In the genomic region with DNA sequence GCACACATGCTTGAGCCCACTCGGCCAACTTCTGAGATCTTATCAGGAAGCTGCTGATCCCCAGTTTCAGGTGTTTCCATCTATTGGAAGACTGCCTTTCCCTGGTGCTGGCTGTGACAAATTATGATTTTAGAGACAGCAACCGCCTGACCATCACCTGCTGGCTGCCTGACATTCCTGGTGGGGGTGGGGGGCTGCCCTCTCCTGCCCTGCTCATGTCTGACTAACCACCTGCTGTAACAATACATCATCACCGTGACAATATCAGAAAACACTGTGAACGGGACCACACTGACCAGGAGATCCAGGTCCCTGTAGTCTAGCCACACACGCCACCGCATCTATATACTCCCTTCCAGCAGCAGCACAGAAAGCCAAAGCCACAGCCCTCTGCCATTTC, we compare ENCODE assay signal across 1 cellular context.
TF ChIP-seq lines count a peak whose summit lies in the region.

No MANE protein-coding gene starts in this region.

TF ChIP-seq in H1, 55 proteins besides CTCF, POLR2A, EP300 and RAD21 (continued from another document):
- TF ChIP-seq NANOG (IDR thresholded peaks at IDR 0.05; ENCODE audit: insufficient read depth, low read depth, low read length, poor library complexity, severe bottlenecking) (no peak), TBP (IDR thresholded peaks at IDR 0.05; ENCODE audit: low read depth, low read length) (no peak), TAF7 (optimal IDR thresholded peaks at IDR 0.05; ENCODE audit: borderline replicate concordance, low read depth, low read length) (no peak), CBX8 (IDR thresholded peaks at IDR 0.05; ENCODE audit: borderline replicate concordance, low read depth, low read length) (no peak), SP1 (IDR thresholded peaks at IDR 0.05; ENCODE audit: low read depth, low read length) (no peak)
- TF ChIP-seq, protein P1, sequence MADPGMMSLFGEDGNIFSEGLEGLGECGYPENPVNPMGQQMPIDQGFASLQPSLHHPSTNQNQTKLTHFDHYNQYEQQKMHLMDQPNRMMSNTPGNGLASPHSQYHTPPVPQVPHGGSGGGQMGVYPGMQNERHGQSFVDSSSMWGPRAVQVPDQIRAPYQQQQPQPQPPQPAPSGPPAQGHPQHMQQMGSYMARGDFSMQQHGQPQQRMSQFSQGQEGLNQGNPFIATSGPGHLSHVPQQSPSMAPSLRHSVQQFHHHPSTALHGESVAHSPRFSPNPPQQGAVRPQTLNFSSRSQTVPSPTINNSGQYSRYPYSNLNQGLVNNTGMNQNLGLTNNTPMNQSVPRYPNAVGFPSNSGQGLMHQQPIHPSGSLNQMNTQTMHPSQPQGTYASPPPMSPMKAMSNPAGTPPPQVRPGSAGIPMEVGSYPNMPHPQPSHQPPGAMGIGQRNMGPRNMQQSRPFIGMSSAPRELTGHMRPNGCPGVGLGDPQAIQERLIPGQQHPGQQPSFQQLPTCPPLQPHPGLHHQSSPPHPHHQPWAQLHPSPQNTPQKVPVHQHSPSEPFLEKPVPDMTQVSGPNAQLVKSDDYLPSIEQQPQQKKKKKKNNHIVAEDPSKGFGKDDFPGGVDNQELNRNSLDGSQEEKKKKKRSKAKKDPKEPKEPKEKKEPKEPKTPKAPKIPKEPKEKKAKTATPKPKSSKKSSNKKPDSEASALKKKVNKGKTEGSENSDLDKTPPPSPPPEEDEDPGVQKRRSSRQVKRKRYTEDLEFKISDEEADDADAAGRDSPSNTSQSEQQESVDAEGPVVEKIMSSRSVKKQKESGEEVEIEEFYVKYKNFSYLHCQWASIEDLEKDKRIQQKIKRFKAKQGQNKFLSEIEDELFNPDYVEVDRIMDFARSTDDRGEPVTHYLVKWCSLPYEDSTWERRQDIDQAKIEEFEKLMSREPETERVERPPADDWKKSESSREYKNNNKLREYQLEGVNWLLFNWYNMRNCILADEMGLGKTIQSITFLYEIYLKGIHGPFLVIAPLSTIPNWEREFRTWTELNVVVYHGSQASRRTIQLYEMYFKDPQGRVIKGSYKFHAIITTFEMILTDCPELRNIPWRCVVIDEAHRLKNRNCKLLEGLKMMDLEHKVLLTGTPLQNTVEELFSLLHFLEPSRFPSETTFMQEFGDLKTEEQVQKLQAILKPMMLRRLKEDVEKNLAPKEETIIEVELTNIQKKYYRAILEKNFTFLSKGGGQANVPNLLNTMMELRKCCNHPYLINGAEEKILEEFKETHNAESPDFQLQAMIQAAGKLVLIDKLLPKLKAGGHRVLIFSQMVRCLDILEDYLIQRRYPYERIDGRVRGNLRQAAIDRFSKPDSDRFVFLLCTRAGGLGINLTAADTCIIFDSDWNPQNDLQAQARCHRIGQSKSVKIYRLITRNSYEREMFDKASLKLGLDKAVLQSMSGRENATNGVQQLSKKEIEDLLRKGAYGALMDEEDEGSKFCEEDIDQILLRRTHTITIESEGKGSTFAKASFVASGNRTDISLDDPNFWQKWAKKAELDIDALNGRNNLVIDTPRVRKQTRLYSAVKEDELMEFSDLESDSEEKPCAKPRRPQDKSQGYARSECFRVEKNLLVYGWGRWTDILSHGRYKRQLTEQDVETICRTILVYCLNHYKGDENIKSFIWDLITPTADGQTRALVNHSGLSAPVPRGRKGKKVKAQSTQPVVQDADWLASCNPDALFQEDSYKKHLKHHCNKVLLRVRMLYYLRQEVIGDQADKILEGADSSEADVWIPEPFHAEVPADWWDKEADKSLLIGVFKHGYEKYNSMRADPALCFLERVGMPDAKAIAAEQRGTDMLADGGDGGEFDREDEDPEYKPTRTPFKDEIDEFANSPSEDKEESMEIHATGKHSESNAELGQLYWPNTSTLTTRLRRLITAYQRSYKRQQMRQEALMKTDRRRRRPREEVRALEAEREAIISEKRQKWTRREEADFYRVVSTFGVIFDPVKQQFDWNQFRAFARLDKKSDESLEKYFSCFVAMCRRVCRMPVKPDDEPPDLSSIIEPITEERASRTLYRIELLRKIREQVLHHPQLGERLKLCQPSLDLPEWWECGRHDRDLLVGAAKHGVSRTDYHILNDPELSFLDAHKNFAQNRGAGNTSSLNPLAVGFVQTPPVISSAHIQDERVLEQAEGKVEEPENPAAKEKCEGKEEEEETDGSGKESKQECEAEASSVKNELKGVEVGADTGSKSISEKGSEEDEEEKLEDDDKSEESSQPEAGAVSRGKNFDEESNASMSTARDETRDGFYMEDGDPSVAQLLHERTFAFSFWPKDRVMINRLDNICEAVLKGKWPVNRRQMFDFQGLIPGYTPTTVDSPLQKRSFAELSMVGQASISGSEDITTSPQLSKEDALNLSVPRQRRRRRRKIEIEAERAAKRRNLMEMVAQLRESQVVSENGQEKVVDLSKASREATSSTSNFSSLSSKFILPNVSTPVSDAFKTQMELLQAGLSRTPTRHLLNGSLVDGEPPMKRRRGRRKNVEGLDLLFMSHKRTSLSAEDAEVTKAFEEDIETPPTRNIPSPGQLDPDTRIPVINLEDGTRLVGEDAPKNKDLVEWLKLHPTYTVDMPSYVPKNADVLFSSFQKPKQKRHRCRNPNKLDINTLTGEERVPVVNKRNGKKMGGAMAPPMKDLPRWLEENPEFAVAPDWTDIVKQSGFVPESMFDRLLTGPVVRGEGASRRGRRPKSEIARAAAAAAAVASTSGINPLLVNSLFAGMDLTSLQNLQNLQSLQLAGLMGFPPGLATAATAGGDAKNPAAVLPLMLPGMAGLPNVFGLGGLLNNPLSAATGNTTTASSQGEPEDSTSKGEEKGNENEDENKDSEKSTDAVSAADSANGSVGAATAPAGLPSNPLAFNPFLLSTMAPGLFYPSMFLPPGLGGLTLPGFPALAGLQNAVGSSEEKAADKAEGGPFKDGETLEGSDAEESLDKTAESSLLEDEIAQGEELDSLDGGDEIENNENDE (IDR thresholded peaks at IDR 0.05; ENCODE audit: insufficient replicate concordance, low read length): no peak
